Comparison of ENCODE assay signal across 17 cellular contexts in the genomic region with DNA sequence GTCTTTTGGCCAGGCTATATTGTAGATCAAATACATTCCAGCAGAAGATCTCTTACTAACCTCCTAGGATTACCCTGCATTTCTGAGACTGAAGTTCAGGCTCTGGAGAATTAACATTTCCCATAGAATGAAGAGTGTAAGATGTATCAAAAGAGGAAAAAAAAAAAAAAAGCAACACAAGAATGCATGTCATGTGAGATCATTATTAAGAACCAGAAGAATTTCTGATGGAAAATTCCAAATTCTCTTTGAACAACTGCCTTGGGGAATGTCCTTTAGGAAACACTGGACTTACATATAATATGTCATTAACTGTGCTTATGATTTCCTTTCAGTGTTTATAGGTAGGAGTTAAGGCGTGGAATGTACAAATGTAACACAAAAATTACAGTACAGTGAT.
DNase-seq lines count a peak whose midpoint lies in the region; ATAC-seq lines count a peak whose summit lies in the region.
"Had no signal": no experiment of that assay in that cellular context is flagged by ENCODE, and none has a peak within 500 bp of the region (broad histone marks: within the 10 kb centered on the region; RNA-seq: fewer than 3 reads in every experiment).

No MANE protein-coding gene starts in this region.

- H3K4me1 ChIP-seq in mesodermal cell (ENCODE audit: control insufficient read depth, insufficient read depth, low read length, poor library complexity, severe bottlenecking) = peaks cover 8% of the 10 kb centered on the region
- H3K4me1 ChIP-seq: BLaER1 had no signal

- no peak overlapping the region for H3K4me3 ChIP-seq in mesodermal cell (ENCODE audit: extremely low read depth, insufficient read depth, low read length, poor library complexity, severe bottlenecking)
- H3K4me3 ChIP-seq: BLaER1 had no signal

- peak overlapping the region; percentile 60 for H3K27ac ChIP-seq in mesodermal cell (ENCODE audit: low read depth, low read length, severe bottlenecking)
- H3K27ac ChIP-seq: BLaER1, HL-60 had no signal

- intact Hi-C loops in left ventricle myocardium superior (cut with micrococcal nuclease) = no loop called here

- H3K36me3 ChIP-seq in mesodermal cell (ENCODE audit: control insufficient read depth, insufficient read depth, low read length) = no peaks in the 10 kb centered on the region
- H3K36me3 ChIP-seq: BLaER1 had no signal

- WGBS in mesodermal cell (ENCODE audit: insufficient coverage in 2 of 2), 2 experiments = no CpG with 5 or more reads among the region's 1 CpG

- no peaks in the 10 kb centered on the region for H3K9me3 ChIP-seq in mesodermal cell (ENCODE audit: control insufficient read depth, low read length)
- H3K9me3 ChIP-seq: BLaER1, Caco-2 had no signal

- ATAC-seq in HG02938 (IDR thresholded peaks at IDR 0.05; ENCODE audit: unreplicated experiment) (no peak), left ventricle myocardium superior (no peak)

- DNase-seq in EL = peak; percentile 37
- DNase-seq in astrocyte of the hippocampus (ENCODE audit: low read depth, low spot score) = peak; percentile 29
- peak; percentile 34 for DNase-seq in renal cortical epithelial cell (ENCODE audit: low read depth)
- DNase-seq in left ventricle myocardium superior = no peak
- DNase-seq in NK-92 (lab: John Stamatoyannopoulos, UW; ENCODE audit: unreplicated experiment) = no peak
- DNase-seq in glomerular visceral epithelial cell (ENCODE audit: extremely low spot score) = no peak
- DNase-seq: 8988T; AML-193; Caco-2; CD8-positive, alpha-beta memory T cell; DND-41; GOT3; H9 had no signal

Comparison
In these comparisons a context has a peak if more than half of its experiments do, and no peak if none do; other contexts are left out.
1. DNase-seq: peak in EL (single experiment), astrocyte of the hippocampus (single experiment) and renal cortical epithelial cell (single experiment); none in left ventricle myocardium superior (single experiment), NK-92 (single experiment) and glomerular visceral epithelial cell (single experiment).